11 cellular contexts compared by ENCODE assay signal in genomic region chr5:57209316-57210040, GRCh38. TPM values are rescaled to one million over a fixed set of nuclear protein-coding genes. Genes with fewer than 3 reads are reported as not detected.
A peak's percentile ranks its signal among the peaks of the same experiment; 100 is the strongest.
DNase-seq lines count a peak whose midpoint lies in the region; ATAC-seq and TF ChIP-seq lines count a peak whose summit lies in the region.
"Had no signal": no experiment of that assay in that cellular context is flagged by ENCODE, and none has a peak within 500 bp of the region (broad histone marks: within the 10 kb centered on the region; RNA-seq: fewer than 3 reads in every experiment).

No MANE protein-coding gene starts in this region.

- intact Hi-C loops in CD4-positive, alpha-beta memory T cell (cut with micrococcal nuclease) = no loop called here
- intact Hi-C loops in testis (cut with DNase I; ENCODE audit: low total_unique reads) (no loop called here), esophagus muscularis mucosa (cut with DNase I) (no loop called here)

- peak overlapping the region in 7 of 8 donors; percentile 11 to 65 (median 55) for H3K4me3 Mint-ChIP-seq in CD4-positive, alpha-beta memory T cell
- H3K4me3 Mint-ChIP-seq in IgD-negative memory B cell = peak overlapping the region in 1 of 4 donors; percentile 28
- no peak overlapping the region for H3K4me3 Mint-ChIP-seq in activated CD8-positive, alpha-beta T cell treated with anti-CD3 and anti-CD28 coated beads, Interleukin-2, amount 10 ng/mL, durations not matched to agents 7 days and 5 days
- H3K4me3 Mint-ChIP-seq in immature natural killer cell = peak overlapping the region in 3 of 5 donors; percentile 10 to 17 (median 16)

- peaks cover 6% of the 10 kb centered on the region for H3K36me3 ChIP-seq in CD4-positive, alpha-beta memory T cell (ENCODE audit: insufficient read depth, low read length)
- H3K36me3 ChIP-seq in testis (ENCODE audit: low read depth, missing control alignments) (no peaks in the 10 kb centered on the region), Peyer's patch (peaks cover 0 to 8% (median 0%) of the 10 kb centered on the region in 3 donors), hepatocyte (replicated peaks; ENCODE audit: insufficient read depth, low read depth) (no peaks in the 10 kb centered on the region), esophagus muscularis mucosa (peaks cover under 1 to 6% (median 6%) of the 10 kb centered on the region in 4 donors)

- TF ChIP-seq CTCF in testis (IDR thresholded peaks at IDR 0.05) = no peak
- TF ChIP-seq CTCF in Peyer's patch (IDR thresholded peaks at IDR 0.05) = no peak
- no peak for TF ChIP-seq CTCF in hepatocyte (IDR thresholded peaks at IDR 0.05; ENCODE audit: poor library complexity)
- TF ChIP-seq CTCF in esophagus muscularis mucosa (IDR thresholded peaks at IDR 0.05) = no peak

- no peaks in the 10 kb centered on the region for H3K9me2 ChIP-seq in hepatocyte (replicated peaks; ENCODE audit: insufficient read depth)

- H3K27me3 Mint-ChIP-seq in CD4-positive, alpha-beta memory T cell = no peaks in the 10 kb centered on the region
- no peaks in the 10 kb centered on the region for H3K27me3 Mint-ChIP-seq in IgD-negative memory B cell
- no peaks in the 10 kb centered on the region for H3K27me3 Mint-ChIP-seq in activated CD8-positive, alpha-beta T cell treated with anti-CD3 and anti-CD28 coated beads, Interleukin-2, amount 10 ng/mL, durations not matched to agents 7 days and 5 days (ENCODE audit: low read depth)
- peaks cover 0 to 2% (median 1%) of the 10 kb centered on the region in 3 donors for H3K27me3 Mint-ChIP-seq in immature natural killer cell (ENCODE audit: low read depth in 3 of 3)

- no peak overlapping the region for H3K27ac ChIP-seq in CD4-positive, alpha-beta memory T cell (ENCODE audit: low read depth, low read length)
- H3K27ac ChIP-seq in testis = no peak overlapping the region
- no peak overlapping the region for H3K27ac ChIP-seq in Peyer's patch
- H3K27ac ChIP-seq in hepatocyte = no peak overlapping the region
- H3K27ac ChIP-seq in esophagus muscularis mucosa (replicated peaks in 1 of 4) = peak overlapping the region in 1 of 4 donors; percentile 74

- no peak for TF ChIP-seq EP300 in esophagus muscularis mucosa (IDR thresholded peaks at IDR 0.05)

- CTCF ChIA-PET in CD4-positive, alpha-beta memory T cell (lab: Charles Lee; ENCODE audit: partially characterized antibody) = interaction anchor here (1.0 to 2.9 kb wide), 3 partner anchors 10 to 72 kb away, joined by 3 to 10 read pairs (median 7); no protein-coding TSS in a partner anchor
- CTCF ChIA-PET in activated CD8-positive, alpha-beta T cell treated with anti-CD3 and anti-CD28 coated beads, Interleukin-2, amount 10 ng/mL, durations not matched to agents 7 days and 5 days (lab: Charles Lee) = interaction anchor here (0.7 to 1.3 kb wide), 3 partner anchors 11 to 709 kb away, joined by 3 read pairs; no protein-coding TSS in a partner anchor

- H3K4me1 ChIP-seq in CD4-positive, alpha-beta memory T cell (ENCODE audit: insufficient read depth, low read length) = peaks cover 61% of the 10 kb centered on the region
- H3K4me1 ChIP-seq in testis (peaks cover 4% of the 10 kb centered on the region), Peyer's patch (peaks cover 0 to 6% (median 2%) of the 10 kb centered on the region in 4 donors), hepatocyte (ENCODE audit: insufficient read depth) (no peaks in the 10 kb centered on the region), esophagus muscularis mucosa (peaks cover 44 to 65% (median 63%) of the 10 kb centered on the region in 4 donors)

- WGBS in testis, 2 donors = 58 to 62% methylated on average over 2 of the region's 2 CpGs
- 69% methylated on average over 2 of the region's 2 CpGs for WGBS in hepatocyte (ENCODE audit: low lambda C conversion rate, missing lambda C conversion rate)
- 45% methylated on average over 2 of the region's 2 CpGs for WGBS in esophagus muscularis mucosa

- no peak for DNase-seq in CD4-positive, alpha-beta memory T cell
- no peak for DNase-seq in activated CD8-positive, alpha-beta T cell treated with anti-CD3 and anti-CD28 coated beads, Interleukin-2, amount 10 ng/mL, durations not matched to agents 7 days and 5 days
- DNase-seq in immature natural killer cell (no peak), testis (no peak), Peyer's patch (no peak), hepatocyte (ENCODE audit: low spot score) (no peak), esophagus muscularis mucosa (ENCODE audit: extremely low spot score) (no peak)
- DNase-seq: activated naive CD4-positive, alpha-beta T cell treated with Interleukin-2 at 50 U/mL for 16 hours; DMS153; NCI-H1048 had no signal

- H3K79me2 ChIP-seq in hepatocyte = peaks cover 100% of the 10 kb centered on the region

- H3K27ac Mint-ChIP-seq in CD4-positive, alpha-beta memory T cell = peak overlapping the region; percentile 38 to 88 (median 62)
- H3K27ac Mint-ChIP-seq in IgD-negative memory B cell = peak overlapping the region; percentile 21 to 56 (median 46)
- H3K27ac Mint-ChIP-seq in activated CD8-positive, alpha-beta T cell treated with anti-CD3 and anti-CD28 coated beads, Interleukin-2, amount 10 ng/mL, durations not matched to agents 7 days and 5 days = peak overlapping the region; percentile 1
- H3K27ac Mint-ChIP-seq in immature natural killer cell = peak overlapping the region; percentile 21 to 83 (median 50)

- no peaks in the 10 kb centered on the region for H3K9me3 ChIP-seq in CD4-positive, alpha-beta memory T cell (ENCODE audit: control insufficient read depth in 1 of 2, low read length in 2 of 2)
- H3K9me3 ChIP-seq in testis (no peaks in the 10 kb centered on the region), Peyer's patch (no peaks in the 10 kb centered on the region), hepatocyte (ENCODE audit: low read depth) (no peaks in the 10 kb centered on the region), esophagus muscularis mucosa (no peaks in the 10 kb centered on the region)

- H3K9me3 Mint-ChIP-seq in CD4-positive, alpha-beta memory T cell = peaks cover 0 to 2% (median 0%) of the 10 kb centered on the region in 8 donors
- H3K9me3 Mint-ChIP-seq in IgD-negative memory B cell (peaks cover 0 to 1% (median 0%) of the 10 kb centered on the region in 3 donors), immature natural killer cell (no peaks in the 10 kb centered on the region)
- H3K9me3 Mint-ChIP-seq in activated CD8-positive, alpha-beta T cell treated with anti-CD3 and anti-CD28 coated beads, Interleukin-2, amount 10 ng/mL, durations not matched to agents 7 days and 5 days (ENCODE audit: insufficient read depth) = no peaks in the 10 kb centered on the region

- no peak overlapping the region for H3K4me2 ChIP-seq in hepatocyte

- ATAC-seq in activated CD8-positive, alpha-beta T cell treated with anti-CD3 and anti-CD28 coated beads, Interleukin-2, amount 10 ng/mL, durations not matched to agents 7 days and 5 days = no peak

- H2AFZ ChIP-seq in hepatocyte = no peak overlapping the region

- TF ChIP-seq POLR2A in testis (IDR thresholded peaks at IDR 0.05) = no peak
- TF ChIP-seq POLR2A in Peyer's patch (IDR thresholded peaks at IDR 0.05) = no peak
- TF ChIP-seq POLR2A in esophagus muscularis mucosa (IDR thresholded peaks at IDR 0.05; ENCODE audit: low read depth) = no peak

- H3K4me1 Mint-ChIP-seq in CD4-positive, alpha-beta memory T cell = peaks cover 48 to 83% (median 63%) of the 10 kb centered on the region in 4 donors
- H3K4me1 Mint-ChIP-seq in IgD-negative memory B cell (peaks cover 44 to 52% (median 52%) of the 10 kb centered on the region in 3 donors), immature natural killer cell (peaks cover 65 to 93% of the 10 kb centered on the region in 2 donors)
- peaks cover 37% of the 10 kb centered on the region for H3K4me1 Mint-ChIP-seq in activated CD8-positive, alpha-beta T cell treated with anti-CD3 and anti-CD28 coated beads, Interleukin-2, amount 10 ng/mL, durations not matched to agents 7 days and 5 days (ENCODE audit: low read depth)

- H3K4me3 ChIP-seq in CD4-positive, alpha-beta memory T cell (ENCODE audit: low read length in 2 of 2) = no peak overlapping the region
- H3K4me3 ChIP-seq in testis = no peak overlapping the region
- H3K4me3 ChIP-seq in Peyer's patch = no peak overlapping the region
- H3K4me3 ChIP-seq in hepatocyte = no peak overlapping the region
- no peak overlapping the region for H3K4me3 ChIP-seq in esophagus muscularis mucosa

- POLR2A ChIA-PET in CD4-positive, alpha-beta memory T cell (lab: Charles Lee; ENCODE audit: partially characterized antibody) = interaction anchor here (1.0 to 1.9 kb wide), 2 partner anchors 33 to 36 kb away, joined by 3 to 7 read pairs; partner anchors contain the start of gene GPBP1
- POLR2A ChIA-PET in activated CD8-positive, alpha-beta T cell treated with anti-CD3 and anti-CD28 coated beads, Interleukin-2, amount 10 ng/mL, durations not matched to agents 7 days and 5 days (lab: Charles Lee) = interaction anchor here (0.8 kb wide), 1 partner anchor 49 kb away, joined by 3 read pairs; no protein-coding TSS in a partner anchor

- H3K36me3 Mint-ChIP-seq in CD4-positive, alpha-beta memory T cell = peaks cover 8 to 29% of the 10 kb centered on the region in 2 donors
- peaks cover 3% of the 10 kb centered on the region for H3K36me3 Mint-ChIP-seq in IgD-negative memory B cell
- H3K36me3 Mint-ChIP-seq in activated CD8-positive, alpha-beta T cell treated with anti-CD3 and anti-CD28 coated beads, Interleukin-2, amount 10 ng/mL, durations not matched to agents 7 days and 5 days (ENCODE audit: low read depth) = peaks cover 44% of the 10 kb centered on the region
- no peaks in the 10 kb centered on the region for H3K36me3 Mint-ChIP-seq in immature natural killer cell

- no peaks in the 10 kb centered on the region for H3K27me3 ChIP-seq in CD4-positive, alpha-beta memory T cell (ENCODE audit: insufficient read depth, low read length)
- H3K27me3 ChIP-seq in testis (no peaks in the 10 kb centered on the region), Peyer's patch (no peaks in the 10 kb centered on the region), hepatocyte (no peaks in the 10 kb centered on the region), esophagus muscularis mucosa (no peaks in the 10 kb centered on the region)

- peaks cover 97% of the 10 kb centered on the region for H4K20me1 ChIP-seq in hepatocyte (ENCODE audit: insufficient read depth, poor library complexity, severe bottlenecking)

RNA-seq across cellular contexts. Expression of gene GPBP1, which starts 35.6 kb away (rescaled TPM):
- 100 to 1,000 TPM; 136 to 137 TPM for total RNA-seq in CD4-positive, alpha-beta memory T cell
- 100 to 1,000 TPM in 1 of 2 donors, 10 to 100 TPM in 1; 92.1 to 104 TPM for polyA plus RNA-seq in CD4-positive, alpha-beta memory T cell
- polyA plus RNA-seq in IgD-negative memory B cell (83.3 TPM), immature natural killer cell (10 to 100 TPM; 60.7 to 95.6 (median 80.4) TPM), testis (ENCODE audit: insufficient read depth, low read depth, low replicate concordance) (109 TPM), hepatocyte (47.0 and 49.0 TPM in 2 replicates)
- total RNA-seq in activated CD8-positive, alpha-beta T cell treated with anti-CD3 and anti-CD28 coated beads, Interleukin-2, amount 10 ng/mL, durations not matched to agents 7 days and 5 days = 10 to 100 TPM; 76.4 to 84.6 TPM
- total RNA-seq in testis (100 to 1,000 TPM; 137 to 167 TPM), Peyer's patch (100 to 1,000 TPM in 1 of 4 donors, 10 to 100 TPM in 3; 67.0 to 191 (median 81.7) TPM), hepatocyte (86.1 and 95.4 TPM in 2 replicates), esophagus muscularis mucosa (10 to 100 TPM; 41.8 to 54.0 (median 48.6) TPM)

Comparison
In these comparisons a context has a peak if more than half of its experiments do, and no peak if none do; other contexts are left out.
1. H3K27ac Mint-ChIP-seq: peak in every context shown above with its lines; median percentile 62 in CD4-positive, alpha-beta memory T cell; 50 in immature natural killer cell; 46 in IgD-negative memory B cell; 1 in activated CD8-positive, alpha-beta T cell treated with anti-CD3 and anti-CD28 coated beads, Interleukin-2, amount 10 ng/mL, durations not matched to agents 7 days and 5 days.